ENCODE assay signal across 1 cellular context in the genomic region with DNA sequence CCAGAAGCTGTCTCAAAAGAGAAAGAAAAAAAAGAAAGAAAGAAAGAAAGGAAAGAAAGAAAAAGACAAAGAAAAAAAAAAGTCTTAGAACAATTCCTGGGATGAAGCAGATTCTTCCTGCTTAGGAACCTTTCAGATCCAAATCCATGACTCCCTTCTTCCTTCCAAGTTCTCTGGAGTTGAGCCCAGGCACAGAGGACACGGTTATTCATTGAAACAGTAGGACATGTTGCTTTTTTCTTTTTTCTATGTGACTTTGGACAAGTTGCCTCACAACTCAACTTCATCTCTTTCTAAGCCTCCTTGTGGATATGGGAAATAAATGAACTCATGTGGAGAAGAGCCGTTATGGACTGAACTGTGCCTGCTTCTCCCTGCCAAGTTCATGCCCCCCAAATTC.
TF ChIP-seq lines count a peak whose summit lies in the region.

No MANE protein-coding gene starts in this region.

TF ChIP-seq in GM12878, 131 proteins besides CTCF, POLR2A, EP300 and RAD21 (continued from another document):
- TF ChIP-seq RCOR1 (conservative IDR thresholded peaks at IDR 0.05; ENCODE audit: low read depth, low read length) (no peak), SRF (IDR thresholded peaks at IDR 0.05; ENCODE audit: low read depth in 2 of 2, low read length in 2 of 2) (no peak), ZNF274 (IDR thresholded peaks at IDR 0.05; ENCODE audit: insufficient read depth, insufficient read length) (no peak), RB1 (IDR thresholded peaks at IDR 0.05; ENCODE audit: borderline replicate concordance) (no peak), KDM1A (IDR thresholded peaks at IDR 0.05; ENCODE audit: borderline replicate concordance) (no peak), TCF7 (IDR thresholded peaks at IDR 0.05; ENCODE audit: borderline replicate concordance) (no peak), ZNF24 (IDR thresholded peaks at IDR 0.05) (no peak), NKRF (conservative IDR thresholded peaks at IDR 0.05) (no peak)
